19 cellular contexts compared by ENCODE assay signal in genomic region chr7:2628891-2629290, GRCh38. TPM values are rescaled to one million over a fixed set of nuclear protein-coding genes. Genes with fewer than 3 reads are reported as not detected.
DNase-seq lines count a peak whose midpoint lies in the region; ATAC-seq, FAIRE-seq and TF ChIP-seq lines count a peak whose summit lies in the region.
"Had no signal": no experiment of that assay in that cellular context is flagged by ENCODE, and none has a peak within 500 bp of the region (broad histone marks: within the 10 kb centered on the region; RNA-seq: fewer than 3 reads in every experiment).

No MANE protein-coding gene starts in this region.

- in situ Hi-C loops in K562 (cut with MboI) = no loop called here
- in situ Hi-C loops in HepG2 (cut with HindIII; ENCODE audit: extremely low pct_ligation_motif_present, low pct_unique_long_range_greater_than_20kb) = no loop called here

- intact Hi-C loops in Calu3 (cut with micrococcal nuclease; ENCODE audit: unreplicated experiment) = no loop called here
- intact Hi-C loops in K562 (cut with micrococcal nuclease) = no loop called here
- intact Hi-C loops in HepG2 (cut with micrococcal nuclease; ENCODE audit: unreplicated experiment) = no loop called here
- intact Hi-C loops in sigmoid colon (cut with DNase I) = no loop called here
- intact Hi-C loops in CD4-positive, alpha-beta T cell (cut with DNase I, micrococcal nuclease) = no loop called here

- H2AFZ ChIP-seq in K562 (ENCODE audit: low read depth, low read length) (no peak overlapping the region), HepG2 (ENCODE audit: low read length) (no peak overlapping the region)

- no peak for DNase-seq in Calu3
- DNase-seq in K562 (ENCODE audit: extremely low read depth in 1 of 4, low spot score in 3 of 4) = no peak
- no peak for DNase-seq in HepG2 (ENCODE audit: low spot score)
- no peak for DNase-seq in sigmoid colon
- no peak for DNase-seq in CD4-positive, alpha-beta T cell
- DNase-seq in CD1c-positive myeloid dendritic cell (ENCODE audit: extremely low spot score) = no peak
- DNase-seq: BE2C; CD4-positive, alpha-beta memory T cell; GDM1; HCEC 1CT; HFFc6; IMR-90; KBM-7 had no signal

- H3K27ac ChIP-seq in K562 (ENCODE audit: extremely low read depth, low read depth, low read length) (no peak overlapping the region), HepG2 (ENCODE audit: extremely low read length, insufficient read depth, low read length) (no peak overlapping the region), sigmoid colon (no peak overlapping the region)
- H3K27ac ChIP-seq in CD4-positive, alpha-beta T cell (ENCODE audit: low read depth, low read length) = no peak overlapping the region
- H3K27ac ChIP-seq: HL-60 had no signal

- H3K9me1 ChIP-seq in K562 (ENCODE audit: control insufficient read depth, insufficient read depth, low read length) = no peaks in the 10 kb centered on the region

- H3K79me2 ChIP-seq in K562 (ENCODE audit: control insufficient read depth, insufficient read depth, low read length) (no peaks in the 10 kb centered on the region; the same call in 2 of the 3 replicates), HepG2 (ENCODE audit: insufficient read depth, low read length) (peaks cover 19% of the 10 kb centered on the region)

- H3K4me2 ChIP-seq in K562 (ENCODE audit: insufficient read depth, low read length) (no peak overlapping the region), HepG2 (ENCODE audit: low read depth, low read length) (peak overlapping the region; percentile 76; the same call in 1 of the 2 replicates)
- H3K4me2 ChIP-seq: GM23338 had no signal

- H3K27me3 ChIP-seq in K562 (ENCODE audit: control insufficient read depth in 2 of 2, insufficient read depth in 2 of 2, low read length in 2 of 2) = no peaks in the 10 kb centered on the region; a peak in 1 of 5 replicates
- no peaks in the 10 kb centered on the region for H3K27me3 ChIP-seq in HepG2 (ENCODE audit: control insufficient read depth in 1 of 2, insufficient read depth in 2 of 2, low read length in 2 of 2)
- H3K27me3 ChIP-seq in sigmoid colon = no peaks in the 10 kb centered on the region
- H3K27me3 ChIP-seq in CD4-positive, alpha-beta T cell (ENCODE audit: control insufficient read depth, insufficient read depth, low read length) = no peaks in the 10 kb centered on the region
- H3K27me3 ChIP-seq: BE2C had no signal

- POLR2A ChIA-PET in K562 (lab: Yijun Ruan, JAX) (interaction anchor here (0.6 to 1.7 kb wide), 2 partner anchors 12 to 39 kb away, joined by 3 to 6 read pairs; no protein-coding TSS in a partner anchor), HepG2 (lab: Yijun Ruan, JAX) (interaction anchor here (1.0 kb wide), 1 partner anchor 9 kb away, joined by 3 read pairs; no protein-coding TSS in a partner anchor)
- POLR2A ChIA-PET in CD4-positive, alpha-beta T cell (lab: Charles Lee) = no interaction called here

- H3K4me1 Mint-ChIP-seq in Calu3 (ENCODE audit: low read depth, unreplicated experiment) = peaks cover 42% of the 10 kb centered on the region
- H3K4me1 Mint-ChIP-seq in CD4-positive, alpha-beta T cell (ENCODE audit: low read depth) = peaks cover 17% of the 10 kb centered on the region

- peaks cover 38% of the 10 kb centered on the region for H3K36me3 Mint-ChIP-seq in Calu3 (ENCODE audit: insufficient read depth, unreplicated experiment)
- no peaks in the 10 kb centered on the region for H3K36me3 Mint-ChIP-seq in CD4-positive, alpha-beta T cell (ENCODE audit: low read depth)

- TF ChIP-seq EP300 in K562 (IDR thresholded peaks at IDR 0.05; ENCODE audit: low read length) = no peak
- no peak for TF ChIP-seq EP300 in HepG2 (IDR thresholded peaks at IDR 0.05; ENCODE audit: low read depth in 2 of 2, low read length in 2 of 2)
- no peak for TF ChIP-seq EP300 in HepG2 (CRISPR knock-in tag; IDR thresholded peaks at IDR 0.05; ENCODE audit: borderline replicate concordance)
- no peak for TF ChIP-seq EP300 in sigmoid colon (IDR thresholded peaks at IDR 0.05)

- H3K4me3 ChIP-seq in K562 (no peak overlapping the region), HepG2 (replicated peaks in 1 of 3; ENCODE audit: insufficient read depth in 1 of 3, low read depth in 2 of 3, low read length in 3 of 3) (no peak overlapping the region), sigmoid colon (no peak overlapping the region)
- H3K4me3 ChIP-seq: GM23338 had no signal

- CTCF ChIA-PET in Calu3 (lab: Charles Lee) (interaction anchor here (0.7 to 1.6 kb wide), 7 partner anchors 10 to 477 kb away, joined by 3 to 4 read pairs (median 3); no protein-coding TSS in a partner anchor), K562 (lab: Yijun Ruan, JAX; ENCODE audit: low intra/inter-chr PET ratio) (no interaction called here), HepG2 (lab: Yijun Ruan, JAX; ENCODE audit: low intra/inter-chr PET ratio, low total read pairs) (no interaction called here)
- CTCF ChIA-PET in CD4-positive, alpha-beta T cell (lab: Charles Lee) = no interaction called here

- H3K9ac ChIP-seq in K562 (ENCODE audit: insufficient read depth in 1 of 2, low read depth in 2 of 2, low read length in 2 of 2) (no peak overlapping the region), HepG2 (ENCODE audit: insufficient read depth, low read depth, low read length) (no peak overlapping the region)

- H3K9me3 ChIP-seq in K562 (replicated peaks; ENCODE audit: control insufficient read depth, insufficient read depth, low read depth, low read length) (no peaks in the 10 kb centered on the region), HepG2 (ENCODE audit: low read length) (no peaks in the 10 kb centered on the region), sigmoid colon (no peaks in the 10 kb centered on the region)
- H3K9me3 ChIP-seq in CD4-positive, alpha-beta T cell (ENCODE audit: control insufficient read depth, low read length) = no peaks in the 10 kb centered on the region
- H3K9me3 ChIP-seq: BE2C had no signal

- H3K36me3 ChIP-seq in K562 (ENCODE audit: control insufficient read depth, insufficient read depth, low read length) (no peaks in the 10 kb centered on the region), HepG2 (replicated peaks in 1 of 2; ENCODE audit: control insufficient read depth in 1 of 2, insufficient read depth in 2 of 2, low read length in 2 of 2) (no peaks in the 10 kb centered on the region), sigmoid colon (no peaks in the 10 kb centered on the region)
- H3K36me3 ChIP-seq: BE2C had no signal

- 52% methylated on average over 7 of the region's 7 CpGs for WGBS in K562 (ENCODE audit: insufficient coverage, low coverage, missing lambda C conversion rate)
- WGBS in HepG2 (ENCODE audit: low lambda C conversion rate) = 91% methylated on average over 6 of the region's 7 CpGs
- 89 to 97% methylated on average over 7 of the region's 7 CpGs for WGBS in sigmoid colon, 2 donors

- H3K27ac Mint-ChIP-seq in Calu3 (ENCODE audit: unreplicated experiment) = peak overlapping the region; percentile 39
- no peak overlapping the region for H3K27ac Mint-ChIP-seq in CD4-positive, alpha-beta T cell
- H3K27ac Mint-ChIP-seq: GM23338, HFFc6 had no signal

- ATAC-seq in K562 (no peak), HepG2 (no peak)
- ATAC-seq in CD4-positive, alpha-beta T cell (ENCODE audit: poor library complexity) = no peak
- ATAC-seq: GM23338 had no signal

- H4K20me1 ChIP-seq in K562 (replicated peaks; ENCODE audit: control insufficient read depth, insufficient read depth, low read length) = no peaks in the 10 kb centered on the region; the same call in 1 of the 2 replicates
- H4K20me1 ChIP-seq in HepG2 (ENCODE audit: insufficient read depth, low read length) = peaks cover 8% of the 10 kb centered on the region; the same call in 1 of the 2 replicates

- H3K27me3 Mint-ChIP-seq in Calu3 (ENCODE audit: unreplicated experiment) = no peaks in the 10 kb centered on the region
- no peaks in the 10 kb centered on the region for H3K27me3 Mint-ChIP-seq in CD4-positive, alpha-beta T cell

- no peak for TF ChIP-seq POLR2A in K562 (conservative IDR thresholded peaks at IDR 0.05)
- TF ChIP-seq POLR2A in HepG2 (IDR thresholded peaks at IDR 0.05; ENCODE audit: insufficient read depth in 1 of 2, low read depth in 2 of 2, low read length in 2 of 2) = no peak
- TF ChIP-seq POLR2A in sigmoid colon (IDR thresholded peaks at IDR 0.05) = no peak

- TF ChIP-seq RAD21 in K562 (CRISPR knock-in tag; conservative IDR thresholded peaks at IDR 0.05 in 1 of 2, IDR thresholded peaks at IDR 0.05 in 1 of 2) (no peak), HepG2 (CRISPR knock-in tag; IDR thresholded peaks at IDR 0.05) (no peak)

- TF ChIP-seq CTCF in Calu3 (IDR thresholded peaks at IDR 0.05; ENCODE audit: unreplicated experiment) (no peak), K562 (IDR thresholded peaks at IDR 0.05 in 2 of 3, conservative IDR thresholded peaks at IDR 0.05 in 1 of 3; ENCODE audit: insufficient read depth in 2 of 3, low read depth in 1 of 3, low read length in 3 of 3) (no peak), HepG2 (CRISPR knock-in tag; IDR thresholded peaks at IDR 0.05) (no peak), sigmoid colon (IDR thresholded peaks at IDR 0.05) (no peak)
- TF ChIP-seq CTCF in CD4-positive, alpha-beta T cell (IDR thresholded peaks at IDR 0.05) = no peak

- no peak overlapping the region for H3K4me3 Mint-ChIP-seq in Calu3 (ENCODE audit: low read depth, unreplicated experiment)
- no peak overlapping the region for H3K4me3 Mint-ChIP-seq in CD4-positive, alpha-beta T cell
- H3K4me3 Mint-ChIP-seq: CD4-positive, alpha-beta memory T cell; GM23338; HFFc6 had no signal

- FAIRE-seq in K562 (lab: Jason Lieb, UNC) = no peak
- FAIRE-seq in HepG2 (lab: Jason Lieb, UNC) = no peak
- FAIRE-seq: GM12892, GM18507, H54 had no signal

- BruUV-seq in Calu3 (replicated peaks; lab: Mats Ljungman, UMichigan) (no TSS peak), K562 (replicated peaks; lab: Mats Ljungman, UMichigan) (no TSS peak), HepG2 (replicated peaks; lab: Mats Ljungman, UMichigan) (no TSS peak)

- no peaks in the 10 kb centered on the region for H3K9me3 Mint-ChIP-seq in Calu3 (ENCODE audit: low read depth, unreplicated experiment)
- no peaks in the 10 kb centered on the region for H3K9me3 Mint-ChIP-seq in CD4-positive, alpha-beta T cell
- H3K9me3 Mint-ChIP-seq: CD4-positive, alpha-beta memory T cell; GM23338; HFFc6 had no signal

- peaks cover 33 to 57% of the 10 kb centered on the region in 2 experiments for H3K4me1 ChIP-seq in K562 (replicated peaks in 1 of 2; ENCODE audit: control insufficient read depth in 2 of 2, insufficient read depth in 2 of 2, low read length in 2 of 2)
- peaks cover 74% of the 10 kb centered on the region for H3K4me1 ChIP-seq in HepG2 (ENCODE audit: insufficient read depth, low read length)
- H3K4me1 ChIP-seq in sigmoid colon = peaks cover 0 to 36% (median 33%) of the 10 kb centered on the region in 4 donors

RNA-seq across cellular contexts. Expression of gene TTYH3, which starts 2.9 kb away (rescaled TPM):
- total RNA-seq in Calu3 (2022) = 167 and 187 TPM in 2 replicates
- 4.3 and 18.5 TPM in 2 replicates for total RNA-seq in K562 (2011; cell fraction: chromatin; rRNA removed; ENCODE audit: low replicate concordance)
- total RNA-seq in K562 (2011; cell fraction: nucleolus; rRNA removed) = 13.6 and 17.2 TPM in 2 replicates
- total RNA-seq in K562 (2011; cell fraction: nucleoplasm; rRNA removed) = 8.4 and 9.7 TPM in 2 replicates
- 1.4 and 1.5 TPM in 2 replicates for total RNA-seq in K562 (2014; rRNA removed)
- 0.06 and 0.11 TPM in 2 replicates for total RNA-seq in K562 (2014; rRNA removed; fragmentation: Illumina TruSeq; extraction: Trizol)
- 0.62 and 0.79 TPM in 2 replicates for total RNA-seq in K562 (2015; rRNA removed; fragmentation: Illumina TruSeq; extraction: Trizol)
- total RNA-seq in K562 (2021) = 4.9 and 5.5 TPM in 2 replicates
- 1.7 and 4.5 TPM in 2 replicates for polyA plus RNA-seq in K562 (2011; rRNA removed)
- 2.7 and 5.1 TPM in 2 replicates for polyA plus RNA-seq in K562 (2011; cell fraction: cytosol; rRNA removed)
- 13.6 and 13.8 TPM in 2 replicates for polyA plus RNA-seq in K562 (2011; cell fraction: nucleus; rRNA removed)
- 3.5 and 7.4 TPM in 2 replicates for polyA plus RNA-seq in K562 (2012)
- 1.1 and 2.0 TPM in 2 replicates for polyA plus RNA-seq in K562 (2014; fragmentation: Illumina TruSeq; extraction: Trizol)
- under 1 TPM; 0.01 to 0.04 TPM for polyA plus RNA-seq in K562 (2014; fragmentation: Nextera tagmentation; extraction: Ambion mirVana)
- polyA plus RNA-seq in K562 (2014; rRNA removed) = 1.1 and 1.9 TPM in 2 replicates
- polyA minus RNA-seq in K562 (2011; rRNA and poly(A)+ RNA removed) = 0.96 and 1.1 TPM in 2 replicates
- 5.5 and 6.6 TPM in 2 replicates for polyA minus RNA-seq in K562 (2011; cell fraction: cytosol; rRNA and poly(A)+ RNA removed)
- 5.7 and 5.9 TPM in 2 replicates for polyA minus RNA-seq in K562 (2011; cell fraction: nucleus; rRNA and poly(A)+ RNA removed)
- total RNA-seq in HepG2 (2016; rRNA removed; fragmentation: Illumina TruSeq; extraction: Trizol) = 21.5 and 26.3 TPM in 2 replicates
- 11.5 and 11.7 TPM in 2 replicates for total RNA-seq in HepG2 (2016; cell fraction: cytosol; rRNA removed; fragmentation: Illumina TruSeq; extraction: Trizol; ENCODE audit: low read depth)
- 19.4 and 28.8 TPM in 2 replicates for total RNA-seq in HepG2 (2016; cell fraction: insoluble cytoplasmic fraction; rRNA removed; fragmentation: Illumina TruSeq; extraction: Trizol)
- 34.4 and 35.6 TPM in 2 replicates for total RNA-seq in HepG2 (2016; cell fraction: membrane; rRNA removed; fragmentation: Illumina TruSeq; extraction: Trizol)
- total RNA-seq in HepG2 (2016; cell fraction: nucleus; rRNA removed; fragmentation: Illumina TruSeq; extraction: Trizol) = 37.1 and 45.0 TPM in 2 replicates
- polyA plus RNA-seq in HepG2 (2011; rRNA removed) = 50.0 and 80.3 TPM in 2 replicates
- 48.3 and 72.3 TPM in 2 replicates for polyA plus RNA-seq in HepG2 (2011; cell fraction: cytosol; rRNA removed)
- polyA plus RNA-seq in HepG2 (2011; cell fraction: nucleus; rRNA removed) = 227 and 315 TPM in 2 replicates
- polyA plus RNA-seq in HepG2 (2012) = 90.1 and 104 TPM in 2 replicates
- 11.1 and 11.5 TPM in 2 replicates for polyA plus RNA-seq in HepG2 (2016; cell fraction: cytosol; fragmentation: Illumina TruSeq; extraction: Trizol; ENCODE audit: low read depth)
- polyA plus RNA-seq in HepG2 (2016; cell fraction: insoluble cytoplasmic fraction; fragmentation: Illumina TruSeq; extraction: Trizol; ENCODE audit: low read depth) = 52.7 and 63.6 TPM in 2 replicates
- 49.3 and 52.2 TPM in 2 replicates for polyA plus RNA-seq in HepG2 (2016; cell fraction: membrane; fragmentation: Illumina TruSeq; extraction: Trizol; ENCODE audit: low read depth)
- polyA plus RNA-seq in HepG2 (2016; cell fraction: nucleus; fragmentation: Illumina TruSeq; extraction: Trizol; ENCODE audit: insufficient read depth, low read depth) = 138 and 141 TPM in 2 replicates
- 4.5 and 192 TPM in 2 replicates for polyA minus RNA-seq in HepG2 (2011; rRNA and poly(A)+ RNA removed; ENCODE audit: low replicate concordance)
- 91.4 and 94.8 TPM in 2 replicates for polyA minus RNA-seq in HepG2 (2011; cell fraction: cytosol; rRNA and poly(A)+ RNA removed)
- polyA minus RNA-seq in HepG2 (2011; cell fraction: nucleus; rRNA and poly(A)+ RNA removed) = 41.0 and 47.5 TPM in 2 replicates
- 10 to 100 TPM; 10.2 to 19.4 (median 13.0) TPM for total RNA-seq in sigmoid colon
- polyA plus RNA-seq in sigmoid colon = 10 to 100 TPM in 2 of 3 donors, 1 to 10 TPM in 1; 5.4 to 41.7 (median 21.3) TPM
- total RNA-seq in CD4-positive, alpha-beta T cell = 1 to 10 TPM; 7.9 to 9.3 TPM

RNA-seq across cellular contexts. Expression of gene AMZ1, which starts 59.1 kb away (rescaled TPM):
- total RNA-seq in Calu3 (2022) = 0.12 and 0.44 TPM in 2 replicates
- total RNA-seq in K562 (2011; cell fraction: chromatin; rRNA removed; ENCODE audit: low replicate concordance) = 0.07 and 0.12 TPM in 2 replicates
- total RNA-seq in K562 (2011; cell fraction: nucleolus; rRNA removed) = 0.17 TPM in 1 of 2 replicates, not detected in the other
- 0.07 and 0.08 TPM in 2 replicates for total RNA-seq in K562 (2011; cell fraction: nucleoplasm; rRNA removed)
- not detected in 2 replicates for total RNA-seq in K562 (2014; rRNA removed)
- not detected in 2 replicates for total RNA-seq in K562 (2014; rRNA removed; fragmentation: Illumina TruSeq; extraction: Trizol)
- total RNA-seq in K562 (2015; rRNA removed; fragmentation: Illumina TruSeq; extraction: Trizol) = not detected in 2 replicates
- total RNA-seq in K562 (2021) = not detected in 2 replicates
- polyA plus RNA-seq in K562 (2011; rRNA removed) = not detected in 2 replicates
- polyA plus RNA-seq in K562 (2011; cell fraction: cytosol; rRNA removed) = not detected in 2 replicates
- polyA plus RNA-seq in K562 (2011; cell fraction: nucleus; rRNA removed) = not detected in 2 replicates
- polyA plus RNA-seq in K562 (2012) = 0.04 and 0.08 TPM in 2 replicates
- polyA plus RNA-seq in K562 (2014; fragmentation: Illumina TruSeq; extraction: Trizol) = not detected in 2 replicates
- not detected for polyA plus RNA-seq in K562 (2014; fragmentation: Nextera tagmentation; extraction: Ambion mirVana)
- not detected in 2 replicates for polyA plus RNA-seq in K562 (2014; rRNA removed)
- polyA minus RNA-seq in K562 (2011; rRNA and poly(A)+ RNA removed) = 0.04 TPM in 1 of 2 replicates, not detected in the other
- polyA minus RNA-seq in K562 (2011; cell fraction: cytosol; rRNA and poly(A)+ RNA removed) = not detected in 2 replicates
- not detected in 2 replicates for polyA minus RNA-seq in K562 (2011; cell fraction: nucleus; rRNA and poly(A)+ RNA removed)
- total RNA-seq in HepG2 (2016; rRNA removed; fragmentation: Illumina TruSeq; extraction: Trizol) = not detected in 2 replicates
- total RNA-seq in HepG2 (2016; cell fraction: cytosol; rRNA removed; fragmentation: Illumina TruSeq; extraction: Trizol; ENCODE audit: low read depth) = not detected in 2 replicates
- not detected in 2 replicates for total RNA-seq in HepG2 (2016; cell fraction: insoluble cytoplasmic fraction; rRNA removed; fragmentation: Illumina TruSeq; extraction: Trizol)
- not detected in 2 replicates for total RNA-seq in HepG2 (2016; cell fraction: membrane; rRNA removed; fragmentation: Illumina TruSeq; extraction: Trizol)
- total RNA-seq in HepG2 (2016; cell fraction: nucleus; rRNA removed; fragmentation: Illumina TruSeq; extraction: Trizol) = not detected in 2 replicates
- polyA plus RNA-seq in HepG2 (2011; rRNA removed) = 0.03 TPM in 1 of 2 replicates, not detected in the other
- 0.01 and 0.04 TPM in 2 replicates for polyA plus RNA-seq in HepG2 (2011; cell fraction: cytosol; rRNA removed)
- polyA plus RNA-seq in HepG2 (2011; cell fraction: nucleus; rRNA removed) = 0.18 and 0.26 TPM in 2 replicates
- 0.05 and 0.07 TPM in 2 replicates for polyA plus RNA-seq in HepG2 (2012)
- not detected in 2 replicates for polyA plus RNA-seq in HepG2 (2016; cell fraction: cytosol; fragmentation: Illumina TruSeq; extraction: Trizol; ENCODE audit: low read depth)
- polyA plus RNA-seq in HepG2 (2016; cell fraction: insoluble cytoplasmic fraction; fragmentation: Illumina TruSeq; extraction: Trizol; ENCODE audit: low read depth) = not detected in 2 replicates
- not detected in 2 replicates for polyA plus RNA-seq in HepG2 (2016; cell fraction: membrane; fragmentation: Illumina TruSeq; extraction: Trizol; ENCODE audit: low read depth)
- not detected in 2 replicates for polyA plus RNA-seq in HepG2 (2016; cell fraction: nucleus; fragmentation: Illumina TruSeq; extraction: Trizol; ENCODE audit: insufficient read depth, low read depth)
- polyA minus RNA-seq in HepG2 (2011; rRNA and poly(A)+ RNA removed; ENCODE audit: low replicate concordance) = 0.30 and 0.84 TPM in 2 replicates
- polyA minus RNA-seq in HepG2 (2011; cell fraction: cytosol; rRNA and poly(A)+ RNA removed) = not detected in 2 replicates
- polyA minus RNA-seq in HepG2 (2011; cell fraction: nucleus; rRNA and poly(A)+ RNA removed) = 0.13 TPM in 1 of 2 replicates, not detected in the other
- 1 to 10 TPM in 1 of 4 donors, under 1 TPM in 1, not detected in 2; 0.41 to 1.4 TPM for total RNA-seq in sigmoid colon
- polyA plus RNA-seq in sigmoid colon = under 1 TPM in 2 of 3 donors, not detected in 1; under 0.01 to 0.16 TPM
- under 1 TPM; 0.25 to 0.36 TPM for total RNA-seq in CD4-positive, alpha-beta T cell
- total RNA-seq: HT1080 had no signal
